Comparison of ENCODE assay signal across 14 cellular contexts in the genomic region with DNA sequence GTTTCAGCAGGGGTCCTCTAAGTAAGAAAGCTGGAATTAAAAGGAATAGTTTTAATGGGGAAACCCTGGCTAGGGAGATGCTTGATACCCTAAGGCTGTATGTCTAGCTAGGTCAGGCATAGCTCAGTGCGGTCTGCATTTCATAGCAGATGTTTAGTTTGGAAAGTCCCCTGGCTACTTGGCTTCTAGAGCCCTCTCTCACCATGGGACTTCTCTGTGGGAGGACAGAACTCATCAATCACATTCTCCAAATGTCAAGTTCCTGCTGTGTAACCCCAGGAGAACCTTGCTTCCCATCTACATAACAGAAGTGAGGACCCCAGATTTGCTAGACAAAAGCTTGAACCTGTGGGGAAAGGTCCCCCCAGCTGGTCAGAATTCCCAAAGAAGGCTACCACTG. TPM values are rescaled to one million over a fixed set of nuclear protein-coding genes. Genes with fewer than 3 reads are reported as not detected.
A peak's percentile ranks its signal among the peaks of the same experiment; 100 is the strongest.
DNase-seq lines count a peak whose midpoint lies in the region; ATAC-seq and TF ChIP-seq lines count a peak whose summit lies in the region.
"Had no signal": no experiment of that assay in that cellular context is flagged by ENCODE, and none has a peak within 500 bp of the region (broad histone marks: within the 10 kb centered on the region; RNA-seq: fewer than 3 reads in every experiment).

No MANE protein-coding gene starts in this region.

- no peak overlapping the region for H4K91ac ChIP-seq in H9 (ENCODE audit: insufficient read length, low read depth, low read length)

- CTCF ChIA-PET in Panc1 (lab: Charles Lee) = interaction anchor here (0.6 kb wide), 1 partner anchor 390 kb away, joined by 9 read pairs; no protein-coding TSS in a partner anchor

- no peak overlapping the region for H2BK120ac ChIP-seq in H9 (ENCODE audit: low read depth, low read length, poor library complexity, severe bottlenecking)

- H3K36me3 ChIP-seq in Panc1 (ENCODE audit: control insufficient read depth, insufficient read depth, low read length) (no peaks in the 10 kb centered on the region), esophagus muscularis mucosa (no peaks in the 10 kb centered on the region)
- H3K36me3 ChIP-seq: suprapubic skin had no signal

- H3K18ac ChIP-seq in H9 (ENCODE audit: insufficient read length, low read depth, low read length) = no peak overlapping the region

- H3K9me3 ChIP-seq in H9 (ENCODE audit: control insufficient read depth, low read depth, low read length) (no peaks in the 10 kb centered on the region), Panc1 (ENCODE audit: control insufficient read depth, insufficient read depth, low read depth, low read length) (no peaks in the 10 kb centered on the region), esophagus muscularis mucosa (no peaks in the 10 kb centered on the region)
- H3K9me3 ChIP-seq: suprapubic skin had no signal

- H2AFZ ChIP-seq in H9 (ENCODE audit: low read length) = no peak overlapping the region
- H2AFZ ChIP-seq: hepatocyte had no signal

- DNase-seq in A172 (ENCODE audit: low spot score) (peak; percentile 81), H9 (peak; percentile 46), Panc1 (ENCODE audit: low read depth, low spot score) (no peak), iPS DF 4.7 (ENCODE audit: extremely low read depth, low spot score) (peak; percentile 60), esophagus muscularis mucosa (ENCODE audit: extremely low spot score) (no peak)
- no peak for DNase-seq in activated T-cell treated with anti-CD3 and anti-CD28 coated beads, Interleukin-2, amount 50 U/mL, for 72 hours
- DNase-seq: NCI-H2081, nucleus accumbens had no signal

- no peak overlapping the region for H2BK20ac ChIP-seq in H9 (ENCODE audit: low read depth, low read length, poor library complexity, severe bottlenecking)

- no peak for TF ChIP-seq POLR2A in esophagus muscularis mucosa (IDR thresholded peaks at IDR 0.05; ENCODE audit: low read depth)

- H4K20me1 ChIP-seq in H9 (ENCODE audit: control insufficient read depth, insufficient read depth, insufficient read length) = peaks cover 2% of the 10 kb centered on the region

- no TSS peak for BruUV-seq in Panc1 (replicated peaks; lab: Mats Ljungman, UMichigan)

- H4K5ac ChIP-seq in H9 (ENCODE audit: insufficient read length, low read depth, low read length) = no peak overlapping the region

- H3K27me3 Mint-ChIP-seq in H9 (ENCODE audit: low read depth) = peaks cover 20% of the 10 kb centered on the region
- H3K27me3 Mint-ChIP-seq in activated T-cell treated with anti-CD3 and anti-CD28 coated beads, Interleukin-2, amount 50 U/mL, for 72 hours (ENCODE audit: low read depth) = no peaks in the 10 kb centered on the region
- H3K27me3 Mint-ChIP-seq: activated naive CD4-positive, alpha-beta T cell treated with anti-CD3 and anti-CD28 coated beads, Interleukin-2, amount 50 U/mL, for 24 hours had no signal

- H4K8ac ChIP-seq in H9 (replicated peaks; ENCODE audit: insufficient read length, low read depth, low read length) = no peak overlapping the region

- in situ Hi-C loops in Panc1 (cut with HindIII; ENCODE audit: low pct_unique_long_range_greater_than_20kb, low sequenced_read_pairs) = no loop called here

- H3K79me1 ChIP-seq in H9 (ENCODE audit: insufficient read depth, low read depth, low read length, poor library complexity, severe bottlenecking) = no peaks in the 10 kb centered on the region

- H3K23ac ChIP-seq in H9 (ENCODE audit: insufficient read length, low read depth, low read length) = no peak overlapping the region

- no peak overlapping the region for H3K4ac ChIP-seq in H9 (ENCODE audit: low read depth, low read length)

- TF ChIP-seq CTCF in H9 (conservative IDR thresholded peaks at IDR 0.05) = no peak
- no peak for TF ChIP-seq CTCF in Panc1 (IDR thresholded peaks at IDR 0.05)
- no peak for TF ChIP-seq CTCF in esophagus muscularis mucosa (IDR thresholded peaks at IDR 0.05)

- H3K27ac ChIP-seq in H9 (ENCODE audit: insufficient read length, low read depth, low read length) (no peak overlapping the region), Panc1 (ENCODE audit: low read length) (peak overlapping the region; percentile 81), esophagus muscularis mucosa (replicated peaks in 1 of 4) (no peak overlapping the region)
- H3K27ac ChIP-seq: hepatocyte, suprapubic skin, VCaP had no signal

- H3K14ac ChIP-seq in H9 (ENCODE audit: insufficient read depth, low read length) = no peak overlapping the region

- H3K27me3 ChIP-seq in H9 (ENCODE audit: insufficient read depth, low read length) (no peaks in the 10 kb centered on the region), Panc1 (ENCODE audit: control insufficient read depth, insufficient read depth, low read length) (no peaks in the 10 kb centered on the region), esophagus muscularis mucosa (no peaks in the 10 kb centered on the region)
- H3K27me3 ChIP-seq: hepatocyte, suprapubic skin had no signal

- H3K9ac ChIP-seq in H9 (ENCODE audit: extremely low read depth, insufficient read length, low read length) = no peak overlapping the region

- H3K23me2 ChIP-seq in H9 (ENCODE audit: insufficient read length, low read depth, low read length, poor library complexity, severe bottlenecking) = no peaks in the 10 kb centered on the region

- H3K4me3 ChIP-seq in Panc1 (ENCODE audit: low read depth in 2 of 2, low read length in 2 of 2) = no peak overlapping the region
- no peak overlapping the region for H3K4me3 ChIP-seq in esophagus muscularis mucosa
- H3K4me3 ChIP-seq: hepatocyte, suprapubic skin had no signal

- ATAC-seq in Panc1 = peak; percentile 73; the same call in 1 of the 2 replicates
- no peak for ATAC-seq in activated T-cell treated with anti-CD3 and anti-CD28 coated beads, Interleukin-2, amount 50 U/mL, for 72 hours (replicated peaks in 1 of 2)
- no peak for ATAC-seq in GM18498 (IDR thresholded peaks at IDR 0.05; ENCODE audit: unreplicated experiment)
- no peak for ATAC-seq in HG02981 (IDR thresholded peaks at IDR 0.05; ENCODE audit: unreplicated experiment)

- no peaks in the 10 kb centered on the region; a peak in 2 of 7 replicates for H3K36me3 Mint-ChIP-seq in H9 (ENCODE audit: insufficient read depth in 1 of 3, low read depth in 3 of 3)
- H3K36me3 Mint-ChIP-seq in activated T-cell treated with anti-CD3 and anti-CD28 coated beads, Interleukin-2, amount 50 U/mL, for 72 hours (ENCODE audit: insufficient read depth in 2 of 2) = no peaks in the 10 kb centered on the region
- H3K36me3 Mint-ChIP-seq: activated naive CD4-positive, alpha-beta T cell treated with anti-CD3 and anti-CD28 coated beads, Interleukin-2, amount 50 U/mL, for 24 hours had no signal

- H3K4me1 ChIP-seq in H9 (ENCODE audit: insufficient read depth, low read length) (peaks cover 27% of the 10 kb centered on the region), Panc1 (ENCODE audit: control insufficient read depth, insufficient read depth, low read length) (peaks cover 33% of the 10 kb centered on the region; the same call in 1 of the 2 replicates), esophagus muscularis mucosa (peaks cover 0 to 8% (median 4%) of the 10 kb centered on the region in 4 donors)

- H3K79me2 ChIP-seq in H9 (ENCODE audit: insufficient read depth, low read length) = no peaks in the 10 kb centered on the region
- H3K79me2 ChIP-seq: hepatocyte had no signal

- POLR2A ChIA-PET in Panc1 (lab: Charles Lee) = interaction anchor here (0.5 kb wide), 1 partner anchor 23 kb away, joined by 4 read pairs; no protein-coding TSS in a partner anchor

- no peak overlapping the region for H2BK15ac ChIP-seq in H9 (ENCODE audit: low read depth, low read length)

- H3K56ac ChIP-seq in H9 (ENCODE audit: insufficient read length, low read depth, low read length) = no peak overlapping the region

- intact Hi-C loops in Panc1 (cut with micrococcal nuclease; ENCODE audit: unreplicated experiment) (loop anchor here (10.0 kb wide), 1 partner anchor 73 kb away; the partner anchor contains the start of gene AAK1), esophagus muscularis mucosa (cut with DNase I) (loop anchor here (10.0 kb wide), 1 partner anchor 333 kb away; the partner anchor contains the start of gene GFPT1)

- no peaks in the 10 kb centered on the region; a peak in 3 of 5 replicates for H3K9me3 Mint-ChIP-seq in H9
- no peaks in the 10 kb centered on the region for H3K9me3 Mint-ChIP-seq in activated T-cell treated with anti-CD3 and anti-CD28 coated beads, Interleukin-2, amount 50 U/mL, for 72 hours
- H3K9me3 Mint-ChIP-seq: activated naive CD4-positive, alpha-beta T cell treated with anti-CD3 and anti-CD28 coated beads, Interleukin-2, amount 50 U/mL, for 24 hours had no signal

- WGBS in H9 (ENCODE audit: extremely low coverage, insufficient read length, low lambda C conversion rate) = no CpG with 5 or more reads among the region's 1 CpG
- WGBS in esophagus muscularis mucosa = no CpG with 5 or more reads among the region's 1 CpG

- no peak overlapping the region; a peak in 2 of 5 replicates for H3K4me3 Mint-ChIP-seq in H9
- H3K4me3 Mint-ChIP-seq in activated T-cell treated with anti-CD3 and anti-CD28 coated beads, Interleukin-2, amount 50 U/mL, for 72 hours = no peak overlapping the region
- H3K4me3 Mint-ChIP-seq: activated naive CD4-positive, alpha-beta T cell treated with anti-CD3 and anti-CD28 coated beads, Interleukin-2, amount 50 U/mL, for 24 hours had no signal

- H3K4me1 Mint-ChIP-seq in H9 = peaks cover 52 to 59% of the 10 kb centered on the region in 2 experiments
- H3K4me1 Mint-ChIP-seq in activated T-cell treated with anti-CD3 and anti-CD28 coated beads, Interleukin-2, amount 50 U/mL, for 72 hours (ENCODE audit: low read depth) = peaks cover 23% of the 10 kb centered on the region

- peak overlapping the region; percentile 30 for H3K4me2 ChIP-seq in H9 (ENCODE audit: insufficient read depth, insufficient read length, low read length)
- H3K4me2 ChIP-seq: hepatocyte had no signal

- H2BK12ac ChIP-seq in H9 (ENCODE audit: insufficient read length, low read depth, low read length) = no peak overlapping the region

- no peak overlapping the region for H2AK5ac ChIP-seq in H9 (ENCODE audit: insufficient read length, low read length)

- no peak overlapping the region for H2BK5ac ChIP-seq in H9 (ENCODE audit: insufficient read length, low read length)

- peak overlapping the region in 2 of 3 experiments; percentile 88 to 89; a peak in 4 of 7 replicates for H3K27ac Mint-ChIP-seq in H9
- H3K27ac Mint-ChIP-seq in activated T-cell treated with anti-CD3 and anti-CD28 coated beads, Interleukin-2, amount 50 U/mL, for 72 hours = no peak overlapping the region
- H3K27ac Mint-ChIP-seq: activated naive CD4-positive, alpha-beta T cell treated with anti-CD3 and anti-CD28 coated beads, Interleukin-2, amount 50 U/mL, for 24 hours had no signal

- TF ChIP-seq EP300 in esophagus muscularis mucosa (IDR thresholded peaks at IDR 0.05) = no peak

- no peak overlapping the region for H3T11ph ChIP-seq in H9 (ENCODE audit: low read length)

RNA-seq across cellular contexts. Expression of gene ANXA4, which starts 24.0 kb away (rescaled TPM):
- total RNA-seq in A172 (2014; rRNA removed; shearing (Covaris generic)) = 85.1 and 89.9 TPM in 2 replicates
- total RNA-seq in H9 (2021) = 14.3 and 14.4 TPM in 2 replicates
- 183 TPM for total RNA-seq in Panc1 (2021; ENCODE audit: unreplicated experiment)
- 275 TPM for polyA plus RNA-seq in Panc1 (2012; ENCODE audit: insufficient read length)
- total RNA-seq in activated T-cell treated with anti-CD3 and anti-CD28 coated beads, Interleukin-2, amount 50 U/mL, for 72 hours = 10 to 100 TPM; 25.3 to 30.2 TPM
- total RNA-seq in esophagus muscularis mucosa = 10 to 100 TPM; 44.9 to 94.8 (median 58.5) TPM

Comparison
In these comparisons a context has a peak if more than half of its experiments do, and no peak if none do; other contexts are left out.
1. DNase-seq: peak in A172 (single experiment), H9 (single experiment) and iPS DF 4.7 (single experiment); none in Panc1 (single experiment), activated T-cell treated with anti-CD3 and anti-CD28 coated beads, Interleukin-2, amount 50 U/mL, for 72 hours (0 of 2) and esophagus muscularis mucosa (single experiment).